Comparison of ENCODE assay signal across 17 cellular contexts in the genomic region with DNA sequence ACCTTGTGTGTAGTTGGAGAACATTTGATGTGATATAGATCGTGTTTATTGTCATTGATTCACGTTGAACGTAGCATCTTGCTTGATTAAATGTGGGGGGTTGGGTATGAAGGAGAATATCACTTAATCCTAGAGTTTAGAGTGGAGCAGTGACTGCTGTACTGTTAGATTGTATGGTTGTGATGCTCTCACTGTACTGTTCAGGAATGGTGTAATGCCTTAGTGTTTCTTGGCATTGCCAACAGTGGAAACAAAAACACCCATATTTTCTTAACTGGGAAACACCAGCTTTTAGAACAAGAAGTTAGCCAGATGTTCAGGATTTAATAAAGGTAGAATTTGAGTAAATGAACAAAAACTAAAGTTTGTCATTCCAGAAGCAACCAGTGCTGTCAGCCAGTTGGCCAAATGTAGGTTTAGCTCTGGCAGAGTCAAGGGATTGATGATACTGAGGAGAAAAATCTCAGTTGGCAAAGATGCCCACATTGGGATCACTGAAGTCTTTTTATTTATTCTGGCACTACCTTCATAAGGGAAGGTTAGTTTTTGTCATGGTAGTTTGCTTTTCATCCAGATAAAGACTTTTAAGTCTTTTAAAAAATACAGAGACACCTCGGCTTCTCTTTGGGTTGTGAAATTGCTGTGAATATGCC.
DNase-seq lines count a peak whose midpoint lies in the region; ATAC-seq and TF ChIP-seq lines count a peak whose summit lies in the region.
"Had no signal": no experiment of that assay in that cellular context is flagged by ENCODE, and none has a peak within 500 bp of the region (broad histone marks: within the 10 kb centered on the region; RNA-seq: fewer than 3 reads in every experiment).

No MANE protein-coding gene starts in this region.

- no peak for ATAC-seq in activated naive CD8-positive, alpha-beta T cell treated with anti-CD3 and anti-CD28 coated beads, Interleukin-2, amount 50 U/mL, for 24 hours
- ATAC-seq in left lobe of liver (peak; percentile 96), GM21423 (IDR thresholded peaks at IDR 0.05; ENCODE audit: unreplicated experiment) (no peak), HG03342 (IDR thresholded peaks at IDR 0.05; ENCODE audit: unreplicated experiment) (no peak)
- ATAC-seq: GM12878 had no signal

- peaks cover 40% of the 10 kb centered on the region for H3K36me3 Mint-ChIP-seq in activated naive CD8-positive, alpha-beta T cell treated with anti-CD3 and anti-CD28 coated beads, Interleukin-2, amount 50 U/mL, for 24 hours (ENCODE audit: low read depth)
- H3K36me3 Mint-ChIP-seq in activated naive CD8-positive, alpha-beta T cell treated with anti-CD3 and anti-CD28 coated beads for 36 hours, result peaks cover 34% of the 10 kb centered on the region
- H3K36me3 Mint-ChIP-seq in type B pancreatic cell, result peaks cover 6% of the 10 kb centered on the region

- no peak overlapping the region for H3K4me3 Mint-ChIP-seq in activated naive CD8-positive, alpha-beta T cell treated with anti-CD3 and anti-CD28 coated beads, Interleukin-2, amount 50 U/mL, for 24 hours
- no peak overlapping the region for H3K4me3 Mint-ChIP-seq in activated naive CD8-positive, alpha-beta T cell treated with anti-CD3 and anti-CD28 coated beads for 36 hours
- H3K4me3 Mint-ChIP-seq in type B pancreatic cell, result no peak overlapping the region

- H3K36me3 ChIP-seq in adipocyte (ENCODE audit: control insufficient read depth, insufficient read depth, low read length, severe bottlenecking), result no peaks in the 10 kb centered on the region

- no peak for TF ChIP-seq CTCF in type B pancreatic cell (conservative IDR thresholded peaks at IDR 0.05)

- no peak overlapping the region for H3K9ac ChIP-seq in adipocyte (ENCODE audit: low read length)

- DNase-seq in activated naive CD8-positive, alpha-beta T cell treated with anti-CD3 and anti-CD28 coated beads, Interleukin-2, amount 50 U/mL, for 24 hours, result no peak
- DNase-seq in activated naive CD8-positive, alpha-beta T cell treated with anti-CD3 and anti-CD28 coated beads for 36 hours, result no peak
- DNase-seq in adipocyte (ENCODE audit: low read depth) (peak; percentile 17), left lobe of liver (ENCODE audit: low spot score) (no peak), type B pancreatic cell (ENCODE audit: extremely low spot score, unreplicated experiment) (no peak), NCI-H1694 (lab: John Stamatoyannopoulos, UW) (no peak)
- DNase-seq: 8988T, GDM1, GOT3, MV-4-11, NCI-H1417 treated with DMSO at 0.1 percent for 48 hours, NCI-H2081, NCI-H748 treated with DMSO at 0.1 percent for 48 hours, RPMI8226 had no signal

- no peaks in the 10 kb centered on the region for H3K27me3 Mint-ChIP-seq in activated naive CD8-positive, alpha-beta T cell treated with anti-CD3 and anti-CD28 coated beads, Interleukin-2, amount 50 U/mL, for 24 hours
- H3K27me3 Mint-ChIP-seq in activated naive CD8-positive, alpha-beta T cell treated with anti-CD3 and anti-CD28 coated beads for 36 hours, result no peaks in the 10 kb centered on the region
- H3K27me3 Mint-ChIP-seq in type B pancreatic cell, result no peaks in the 10 kb centered on the region

- peaks cover 50% of the 10 kb centered on the region for H3K4me1 Mint-ChIP-seq in activated naive CD8-positive, alpha-beta T cell treated with anti-CD3 and anti-CD28 coated beads, Interleukin-2, amount 50 U/mL, for 24 hours
- H3K4me1 Mint-ChIP-seq in activated naive CD8-positive, alpha-beta T cell treated with anti-CD3 and anti-CD28 coated beads for 36 hours, result peaks cover 38% of the 10 kb centered on the region
- peaks cover 43% of the 10 kb centered on the region for H3K4me1 Mint-ChIP-seq in type B pancreatic cell (ENCODE audit: unreplicated experiment)

- H3K4me1 ChIP-seq in adipocyte (ENCODE audit: control insufficient read depth, insufficient read depth, low read length), result peaks cover 18% of the 10 kb centered on the region

- H3K4me3 ChIP-seq in adipocyte (ENCODE audit: low read length), result no peak overlapping the region
- H3K4me3 ChIP-seq: GM12878 had no signal

- H3K9me3 Mint-ChIP-seq in activated naive CD8-positive, alpha-beta T cell treated with anti-CD3 and anti-CD28 coated beads, Interleukin-2, amount 50 U/mL, for 24 hours, result no peaks in the 10 kb centered on the region
- no peaks in the 10 kb centered on the region for H3K9me3 Mint-ChIP-seq in activated naive CD8-positive, alpha-beta T cell treated with anti-CD3 and anti-CD28 coated beads for 36 hours
- peaks cover 5% of the 10 kb centered on the region for H3K9me3 Mint-ChIP-seq in type B pancreatic cell

- no peaks in the 10 kb centered on the region for H3K27me3 ChIP-seq in adipocyte (replicated peaks; ENCODE audit: control insufficient read depth, insufficient read depth, low read length)

- H3K9me3 ChIP-seq in adipocyte (ENCODE audit: control insufficient read depth, low read length), result no peaks in the 10 kb centered on the region

- H3K27ac Mint-ChIP-seq in activated naive CD8-positive, alpha-beta T cell treated with anti-CD3 and anti-CD28 coated beads, Interleukin-2, amount 50 U/mL, for 24 hours, result peak overlapping the region; percentile 20
- H3K27ac Mint-ChIP-seq in activated naive CD8-positive, alpha-beta T cell treated with anti-CD3 and anti-CD28 coated beads for 36 hours, result no peak overlapping the region
- peak overlapping the region; percentile 17 for H3K27ac Mint-ChIP-seq in type B pancreatic cell
